ENCODE assay signal across 10 cellular contexts in the genomic region with DNA sequence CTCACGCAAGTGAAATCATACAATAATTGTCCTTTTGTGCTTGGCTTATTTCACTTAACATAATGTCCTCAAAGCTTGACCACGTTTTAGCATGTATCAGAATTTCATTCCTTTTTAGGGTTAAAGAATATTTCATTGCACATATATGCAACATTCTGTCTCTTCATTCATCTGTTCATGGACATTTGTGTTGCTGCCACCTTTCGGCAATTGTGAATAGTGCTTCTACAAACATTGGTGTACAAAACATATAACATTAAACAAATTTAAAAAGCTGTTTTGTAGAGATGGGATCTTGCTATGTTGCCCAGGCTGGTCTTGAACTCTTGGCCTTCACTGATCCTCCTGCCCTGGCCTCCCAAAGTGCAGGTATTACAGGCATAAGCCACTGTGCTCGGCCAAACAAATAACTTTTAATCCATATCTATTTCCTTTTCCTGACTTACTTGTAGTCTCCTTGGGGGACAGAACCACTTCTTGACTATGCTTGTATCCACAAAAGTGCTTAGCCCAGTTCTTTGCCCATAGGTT.
DNase-seq lines count a peak whose midpoint lies in the region; ATAC-seq, FAIRE-seq and TF ChIP-seq lines count a peak whose summit lies in the region.
"Had no signal": no experiment of that assay in that cellular context is flagged by ENCODE, and none has a peak within 500 bp of the region (broad histone marks: within the 10 kb centered on the region; RNA-seq: fewer than 3 reads in every experiment).

No MANE protein-coding gene starts in this region.

- no peaks in the 10 kb centered on the region for H3K36me3 Mint-ChIP-seq in naive thymus-derived CD8-positive, alpha-beta T cell
- H3K36me3 Mint-ChIP-seq in natural killer cell treated with Interleukin-12 subunit alpha and Interleukin-12 subunit beta and Interleukin-15 and Interleukin-18, amount 100 ng/mL, for 72 hours = no peaks in the 10 kb centered on the region

- no peaks in the 10 kb centered on the region for H4K20me1 ChIP-seq in HCT116 (ENCODE audit: insufficient read depth)
- H4K20me1 ChIP-seq in HepG2 (ENCODE audit: insufficient read depth, low read length) = no peaks in the 10 kb centered on the region

- FAIRE-seq in HepG2 (lab: Jason Lieb, UNC) = peak; percentile 64
- FAIRE-seq: islet of Langerhans had no signal

- no peak overlapping the region for H3K27ac Mint-ChIP-seq in naive thymus-derived CD8-positive, alpha-beta T cell
- no peak overlapping the region for H3K27ac Mint-ChIP-seq in natural killer cell treated with Interleukin-12 subunit alpha and Interleukin-12 subunit beta and Interleukin-15 and Interleukin-18, amount 100 ng/mL, for 72 hours

- H3K27ac ChIP-seq in HCT116 (ENCODE audit: low read depth, low read length) = no peak overlapping the region
- no peak overlapping the region for H3K27ac ChIP-seq in HepG2 (ENCODE audit: extremely low read length, insufficient read depth, low read length)

- H3K36me3 ChIP-seq in HCT116 (ENCODE audit: control insufficient read depth in 1 of 2, insufficient read depth in 2 of 2, low read length in 2 of 2) = peaks cover 10 to 19% of the 10 kb centered on the region in 2 experiments; a peak in 3 of 4 replicates
- no peaks in the 10 kb centered on the region for H3K36me3 ChIP-seq in HepG2 (replicated peaks in 1 of 2; ENCODE audit: control insufficient read depth in 1 of 2, insufficient read depth in 2 of 2, low read length in 2 of 2)

- H3K79me2 ChIP-seq in HCT116 (ENCODE audit: insufficient read depth, low read length) (no peaks in the 10 kb centered on the region), HepG2 (ENCODE audit: insufficient read depth, low read length) (no peaks in the 10 kb centered on the region)

- no peak overlapping the region for H3K4me3 ChIP-seq in HCT116 (replicated peaks in 1 of 2; ENCODE audit: low read depth in 1 of 2, low read length in 2 of 2)
- H3K4me3 ChIP-seq in HepG2 (replicated peaks in 1 of 3; ENCODE audit: insufficient read depth in 1 of 3, low read depth in 2 of 3, low read length in 3 of 3) = no peak overlapping the region

- ATAC-seq in HCT116 (no peak), HepG2 (peak; percentile 80), HG02588 (IDR thresholded peaks at IDR 0.05; ENCODE audit: unreplicated experiment) (no peak)
- no peak for ATAC-seq in naive thymus-derived CD8-positive, alpha-beta T cell
- ATAC-seq in natural killer cell treated with Interleukin-12 subunit alpha and Interleukin-12 subunit beta and Interleukin-15 and Interleukin-18, amount 100 ng/mL, for 72 hours = no peak

- peak; percentile 18 to 41 (median 19); a peak in 2 of 6 replicates for TF ChIP-seq CTCF in HCT116 (IDR thresholded peaks at IDR 0.05 in 2 of 3, conservative IDR thresholded peaks at IDR 0.05 in 1 of 3; ENCODE audit: borderline replicate concordance in 1 of 3, insufficient read depth in 1 of 3, low read depth in 2 of 3, low read length in 2 of 3)
- peak; percentile 60 for TF ChIP-seq CTCF in HepG2 (CRISPR knock-in tag; IDR thresholded peaks at IDR 0.05)

- H3K9ac ChIP-seq in HCT116 (ENCODE audit: low read length) (no peak overlapping the region), HepG2 (ENCODE audit: insufficient read depth, low read depth, low read length) (no peak overlapping the region)

- TF ChIP-seq EP300 in HepG2 (IDR thresholded peaks at IDR 0.05; ENCODE audit: low read depth in 2 of 2, low read length in 2 of 2) = no peak
- TF ChIP-seq EP300 in HepG2 (CRISPR knock-in tag; IDR thresholded peaks at IDR 0.05; ENCODE audit: borderline replicate concordance) = no peak

- CTCF ChIA-PET in HCT116 (lab: Charles Lee) = interaction anchor here (0.9 kb wide), 1 partner anchor 9 kb away, joined by 3 read pairs; no protein-coding TSS in a partner anchor
- CTCF ChIA-PET in HepG2 (lab: Yijun Ruan, JAX; ENCODE audit: low intra/inter-chr PET ratio, low total read pairs) = interaction anchor here (1.4 kb wide), 1 partner anchor 101 kb away, joined by 9 read pairs; no protein-coding TSS in a partner anchor

- no peak overlapping the region for H3K4me3 Mint-ChIP-seq in naive thymus-derived CD8-positive, alpha-beta T cell
- H3K4me3 Mint-ChIP-seq in natural killer cell treated with Interleukin-12 subunit alpha and Interleukin-12 subunit beta and Interleukin-15 and Interleukin-18, amount 100 ng/mL, for 72 hours = no peak overlapping the region

- 19% methylated on average over 4 of the region's 4 CpGs for WGBS in HepG2 (ENCODE audit: low lambda C conversion rate)

- TF ChIP-seq RAD21 in HCT116 (IDR thresholded peaks at IDR 0.05; ENCODE audit: low read depth) = peak; percentile 32; the same call in 1 of the 2 replicates
- TF ChIP-seq RAD21 in HepG2 (CRISPR knock-in tag; IDR thresholded peaks at IDR 0.05) = no peak

- H2AFZ ChIP-seq in HCT116 (ENCODE audit: low read depth, low read length, poor library complexity, severe bottlenecking) = no peak overlapping the region
- no peak overlapping the region for H2AFZ ChIP-seq in HepG2 (ENCODE audit: low read length)

- in situ Hi-C loops in SK-MEL-5 (cut with HindIII; ENCODE audit: low pct_unique_long_range_greater_than_20kb, low sequenced_read_pairs) = no loop called here
- in situ Hi-C loops in HepG2 (cut with HindIII; ENCODE audit: extremely low pct_ligation_motif_present, low pct_unique_long_range_greater_than_20kb) = loop anchor here (5.0 kb wide), 1 partner anchor 99 kb away; no protein-coding TSS in a partner anchor

- RAD21 ChIA-PET in HCT116 (lab: Charles Lee; ENCODE audit: low non-redundant PET in 1 of 2, low total read pairs in 2 of 2, uncharacterized antibody in 2 of 2, unreplicated experiment in 2 of 2) = no interaction called here

- H3K9me3 ChIP-seq in HCT116 (ENCODE audit: control insufficient read depth in 1 of 2, insufficient read depth in 1 of 2, low read depth in 1 of 2, low read length in 2 of 2) (no peaks in the 10 kb centered on the region), HepG2 (ENCODE audit: low read length) (no peaks in the 10 kb centered on the region)

- intact Hi-C loops in HCT116 (cut with micrococcal nuclease) (no loop called here), HepG2 (cut with micrococcal nuclease; ENCODE audit: unreplicated experiment) (loop anchor here (1.0 kb wide), 2 partner anchors 100 to 105 kb away; no protein-coding TSS in a partner anchor)

- H3K27me3 ChIP-seq in HCT116 (ENCODE audit: insufficient read depth, low read length) = no peaks in the 10 kb centered on the region
- peaks cover 0 to 1% of the 10 kb centered on the region in 2 experiments; a peak in 2 of 5 replicates for H3K27me3 ChIP-seq in HepG2 (ENCODE audit: control insufficient read depth in 1 of 2, insufficient read depth in 2 of 2, low read length in 2 of 2)

- no peaks in the 10 kb centered on the region for H3K4me1 Mint-ChIP-seq in naive thymus-derived CD8-positive, alpha-beta T cell
- H3K4me1 Mint-ChIP-seq in natural killer cell treated with Interleukin-12 subunit alpha and Interleukin-12 subunit beta and Interleukin-15 and Interleukin-18, amount 100 ng/mL, for 72 hours (ENCODE audit: low read depth in 2 of 2) = no peaks in the 10 kb centered on the region

- POLR2A ChIA-PET in HCT116 (lab: Charles Lee) = no interaction called here
- POLR2A ChIA-PET in HepG2 (lab: Yijun Ruan, JAX) = no interaction called here
- POLR2A ChIA-PET in naive thymus-derived CD8-positive, alpha-beta T cell (lab: Charles Lee) = no interaction called here

- H3K9me2 ChIP-seq in HCT116 (ENCODE audit: insufficient read depth) = no peaks in the 10 kb centered on the region

- H3K4me1 ChIP-seq in HCT116 (ENCODE audit: control insufficient read depth in 1 of 2, insufficient read depth in 2 of 2, low read length in 2 of 2) = no peaks in the 10 kb centered on the region
- H3K4me1 ChIP-seq in HepG2 (ENCODE audit: insufficient read depth, low read length) = no peaks in the 10 kb centered on the region

- TF ChIP-seq POLR2A in HCT116 (IDR thresholded peaks at IDR 0.05; ENCODE audit: borderline replicate concordance, extremely low read depth, insufficient read depth, insufficient read length) = no peak
- TF ChIP-seq POLR2A in HepG2 (IDR thresholded peaks at IDR 0.05; ENCODE audit: insufficient read depth in 1 of 2, low read depth in 2 of 2, low read length in 2 of 2) = no peak

- H3K4me2 ChIP-seq in HCT116 (ENCODE audit: low read length) (no peak overlapping the region), HepG2 (ENCODE audit: low read depth, low read length) (no peak overlapping the region)

- peaks cover 0 to 2% (median 0%) of the 10 kb centered on the region in 9 donors for H3K9me3 Mint-ChIP-seq in naive thymus-derived CD8-positive, alpha-beta T cell
- H3K9me3 Mint-ChIP-seq in natural killer cell treated with Interleukin-12 subunit alpha and Interleukin-12 subunit beta and Interleukin-15 and Interleukin-18, amount 100 ng/mL, for 72 hours = no peaks in the 10 kb centered on the region

- DNase-seq in DMS53 treated with DMSO at 0.1 percent for 48 hours (lab: John Stamatoyannopoulos, UW; ENCODE audit: unreplicated experiment) = peak; percentile 4
- DNase-seq in HCT116 (ENCODE audit: low read depth, low spot score) = no peak
- peak; percentile 65 for DNase-seq in SK-MEL-5 (ENCODE audit: low read depth, low spot score)
- peak; percentile 60 for DNase-seq in HepG2 (ENCODE audit: low spot score)
- no peak for DNase-seq in naive thymus-derived CD8-positive, alpha-beta T cell
- DNase-seq in activated CD8-positive, alpha-beta memory T cell treated with anti-CD3 and anti-CD28 coated beads for 24 hours = no peak
- no peak for DNase-seq in natural killer cell treated with Interleukin-12 subunit alpha and Interleukin-12 subunit beta and Interleukin-15 and Interleukin-18, amount 100 ng/mL, for 72 hours (ENCODE audit: low spot score)
- DNase-seq: stimulated activated CD4-positive, alpha-beta T cell treated with anti-CD3 and anti-CD28 coated beads, Interleukin-1b, Interleukin-23, amount 100 ng/mL, for 48 hours had no signal

- BruUV-seq in HCT116 (replicated peaks; lab: Mats Ljungman, UMichigan) = no TSS peak
- no TSS peak for BruUV-seq in HepG2 (replicated peaks; lab: Mats Ljungman, UMichigan)

- H3K27me3 Mint-ChIP-seq in naive thymus-derived CD8-positive, alpha-beta T cell = peaks cover 0 to 11% (median 6%) of the 10 kb centered on the region in 5 donors
- peaks cover 0 to 11% of the 10 kb centered on the region in 2 donors for H3K27me3 Mint-ChIP-seq in natural killer cell treated with Interleukin-12 subunit alpha and Interleukin-12 subunit beta and Interleukin-15 and Interleukin-18, amount 100 ng/mL, for 72 hours

TF ChIP-seq in HCT116, 20 proteins besides CTCF, POLR2A, EP300 and RAD21 (continues in another document):
- no peak for TF ChIP-seq JUND (IDR thresholded peaks at IDR 0.05)
- no peak for TF ChIP-seq SRF (IDR thresholded peaks at IDR 0.05; ENCODE audit: low read depth)

TF ChIP-seq in HepG2, 621 proteins besides CTCF, POLR2A, EP300 and RAD21 (continues in another document):
- TF ChIP-seq ZNF121 (CRISPR knock-in tag; IDR thresholded peaks at IDR 0.05) = peak; percentile 91

Comparison
In these comparisons a context has a peak if more than half of its experiments do, and no peak if none do; other contexts are left out.
1. DNase-seq: peak in DMS53 treated with DMSO at 0.1 percent for 48 hours (single experiment), SK-MEL-5 (single experiment) and HepG2 (single experiment); none in HCT116 (single experiment), naive thymus-derived CD8-positive, alpha-beta T cell (0 of 10), activated CD8-positive, alpha-beta memory T cell treated with anti-CD3 and anti-CD28 coated beads for 24 hours (single experiment) and natural killer cell treated with Interleukin-12 subunit alpha and Interleukin-12 subunit beta and Interleukin-15 and Interleukin-18, amount 100 ng/mL, for 72 hours (single experiment).